ENCODE assay signal across 7 cellular contexts in genomic region chr6:111177131-111177530, GRCh38.
"Had no signal": no experiment of that assay in that cellular context is flagged by ENCODE, and none has a peak within 500 bp of the region (broad histone marks: within the 10 kb centered on the region; RNA-seq: fewer than 3 reads in every experiment).

No MANE protein-coding gene starts in this region.

- H3K4me3 ChIP-seq: GM23338, K562 had no signal

- H2AFZ ChIP-seq: GM23338 had no signal

- H3K4me3 Mint-ChIP-seq: GM23338, H9 had no signal

- H3K9me3 Mint-ChIP-seq: GM23338, H9 had no signal

- ATAC-seq: GM23338, K562 had no signal

- H3K27ac ChIP-seq: HL-60 had no signal

- H3K4me2 ChIP-seq: GM23338 had no signal

- DNase-seq: H9, HCEC 1CT, IMR-90, KG1 had no signal

- H3K27ac Mint-ChIP-seq: GM23338 had no signal
